Comparison of ENCODE assay signal across 8 cellular contexts in genomic region chr9:130239741-130240241, GRCh38. TPM values are rescaled to one million over a fixed set of nuclear protein-coding genes. Genes with fewer than 3 reads are reported as not detected.
DNase-seq lines count a peak whose midpoint lies in the region; ATAC-seq, FAIRE-seq and TF ChIP-seq lines count a peak whose summit lies in the region.

No MANE protein-coding gene starts in this region.

- ATAC-seq in GM19328 (IDR thresholded peaks at IDR 0.05; ENCODE audit: unreplicated experiment) (peak; percentile 45), HG03432 (IDR thresholded peaks at IDR 0.05; ENCODE audit: unreplicated experiment) (peak; percentile 62), PC-3 (no peak)
- ATAC-seq in activated T-cell treated with anti-CD3 and anti-CD28 coated beads, Interleukin-2, amount 50 U/mL, for 4 hours: peak; percentile 83 to 86

- peak; percentile 29 for DNase-seq in activated T-cell treated with anti-CD3 and anti-CD28 coated beads, Interleukin-2, amount 50 U/mL, for 4 hours
- peak; percentile 30 to 48 for DNase-seq in stimulated activated CD4-positive, alpha-beta T cell treated with anti-CD3 and anti-CD28 coated beads, Interleukin-15, amount 100 ng/mL, for 48 hours (ENCODE audit: low read depth in 2 of 2)
- DNase-seq in urothelium cell line (ENCODE audit: low spot score): no peak
- no peak for DNase-seq in SHP77 (lab: John Stamatoyannopoulos, UW)
- no peak for DNase-seq in uterus
- no peak for DNase-seq in PC-3

- H3K9me3 ChIP-seq in uterus (no peaks in the 10 kb centered on the region), PC-3 (ENCODE audit: low read length) (no peaks in the 10 kb centered on the region)

- TF ChIP-seq POLR2A in uterus (IDR thresholded peaks at IDR 0.05): no peak

- intact Hi-C loops in uterus (cut with DNase I; ENCODE audit: low total_unique reads) (loop anchor here (5.0 to 10.0 kb wide), 3 partner anchors 105 to 355 kb away; no protein-coding TSS in a partner anchor), PC-3 (cut with micrococcal nuclease) (no loop called here)

- no peaks in the 10 kb centered on the region for H3K9me3 Mint-ChIP-seq in activated T-cell treated with anti-CD3 and anti-CD28 coated beads, Interleukin-2, amount 50 U/mL, for 4 hours

- H3K9ac ChIP-seq in PC-3 (ENCODE audit: low read length): no peak overlapping the region

- TF ChIP-seq CTCF in uterus (IDR thresholded peaks at IDR 0.05): no peak
- no peak for TF ChIP-seq CTCF in PC-3 (conservative IDR thresholded peaks at IDR 0.05; ENCODE audit: low read depth, low read length)

- no peak overlapping the region for H2AFZ ChIP-seq in PC-3 (ENCODE audit: low read length)

- H3K36me3 ChIP-seq in uterus (no peaks in the 10 kb centered on the region), PC-3 (ENCODE audit: low read depth, low read length) (no peaks in the 10 kb centered on the region)

- no peaks in the 10 kb centered on the region for H4K20me1 ChIP-seq in PC-3 (ENCODE audit: low read length)

- no peak for FAIRE-seq in urothelium cell line (lab: Jason Lieb, UNC)

- CTCF ChIA-PET in PC-3 (lab: Charles Lee): interaction anchor here (0.6 kb wide), 1 partner anchor 197 kb away, joined by 4 read pairs; no protein-coding TSS in a partner anchor

- H3K9me2 ChIP-seq in PC-3 (replicated peaks; ENCODE audit: low read length): no peaks in the 10 kb centered on the region

- H3K4me3 ChIP-seq in uterus (no peak overlapping the region), PC-3 (ENCODE audit: low read length) (no peak overlapping the region)

- peaks cover 0 to 7% of the 10 kb centered on the region in 2 donors for H3K4me1 ChIP-seq in uterus
- H3K4me1 ChIP-seq in PC-3 (ENCODE audit: insufficient read depth, low read length): no peaks in the 10 kb centered on the region

- BruUV-seq in PC-3 (replicated peaks; lab: Mats Ljungman, UMichigan): no TSS peak

- H3K27me3 ChIP-seq in uterus (no peaks in the 10 kb centered on the region), PC-3 (ENCODE audit: low read length) (no peaks in the 10 kb centered on the region)

- H3F3A ChIP-seq in PC-3 (ENCODE audit: low read length, unreplicated experiment): no peaks in the 10 kb centered on the region

- no peak overlapping the region for H3K4me3 Mint-ChIP-seq in activated T-cell treated with anti-CD3 and anti-CD28 coated beads, Interleukin-2, amount 50 U/mL, for 4 hours

- no peaks in the 10 kb centered on the region for H3K36me3 Mint-ChIP-seq in activated T-cell treated with anti-CD3 and anti-CD28 coated beads, Interleukin-2, amount 50 U/mL, for 4 hours (ENCODE audit: insufficient read depth)

- no peaks in the 10 kb centered on the region for H3K79me2 ChIP-seq in PC-3 (ENCODE audit: low read length)

- POLR2A ChIA-PET in PC-3 (lab: Charles Lee; ENCODE audit: unreplicated experiment): no interaction called here

- peaks cover 29% of the 10 kb centered on the region for H3K4me1 Mint-ChIP-seq in activated T-cell treated with anti-CD3 and anti-CD28 coated beads, Interleukin-2, amount 50 U/mL, for 4 hours (ENCODE audit: low read depth)

- peak overlapping the region in 1 of 2 donors; percentile 44 for H3K27ac ChIP-seq in uterus
- no peak overlapping the region for H3K27ac ChIP-seq in PC-3 (ENCODE audit: low read length)

- no peak overlapping the region for H3K4me2 ChIP-seq in PC-3 (ENCODE audit: low read length)

- H3K27me3 Mint-ChIP-seq in activated T-cell treated with anti-CD3 and anti-CD28 coated beads, Interleukin-2, amount 50 U/mL, for 4 hours (ENCODE audit: low read depth): no peaks in the 10 kb centered on the region

RNA-seq across cellular contexts. Expression of gene HMCN2, which starts 25.8 kb away (rescaled TPM):
- under 1 TPM in 2 of 3 donors, not detected in 1; 0.03 to 0.05 TPM for total RNA-seq in activated T-cell treated with anti-CD3 and anti-CD28 coated beads, Interleukin-2, amount 50 U/mL, for 4 hours
- 10 to 100 TPM in 3 of 4 donors, 1 to 10 TPM in 1; 1.8 to 46.7 (median 24.4) TPM for total RNA-seq in uterus
- 0.11 and 0.35 TPM in 2 replicates for total RNA-seq in PC-3 (2014; rRNA removed)

Comparison
In these comparisons a context has a peak if more than half of its experiments do, and no peak if none do; other contexts are left out.
1. DNase-seq: peak in activated T-cell treated with anti-CD3 and anti-CD28 coated beads, Interleukin-2, amount 50 U/mL, for 4 hours (single experiment) and stimulated activated CD4-positive, alpha-beta T cell treated with anti-CD3 and anti-CD28 coated beads, Interleukin-15, amount 100 ng/mL, for 48 hours (2 of 2); none in urothelium cell line (single experiment), SHP77 (0 of 2), uterus (0 of 2) and PC-3 (single experiment).